8 cellular contexts compared by ENCODE assay signal in genomic region chr18:36187826-36188721, GRCh38. TPM values are rescaled to one million over a fixed set of nuclear protein-coding genes. Genes with fewer than 3 reads are reported as not detected.
A peak's percentile ranks its signal among the peaks of the same experiment; 100 is the strongest.
DNase-seq lines count a peak whose midpoint lies in the region; ATAC-seq and TF ChIP-seq lines count a peak whose summit lies in the region.

No MANE protein-coding gene starts in this region.

- H4K20me1 ChIP-seq in BLaER1 = no peaks in the 10 kb centered on the region

- TF ChIP-seq CTCF in HEK293 (tag by site-specific recombination; IDR thresholded peaks at IDR 0.05) (no peak), spleen (IDR thresholded peaks at IDR 0.05 in 8 of 11, conservative IDR thresholded peaks at IDR 0.05 in 3 of 11) (no peak)

- peaks cover 15% of the 10 kb centered on the region for H3K4me1 Mint-ChIP-seq in activated naive CD8-positive, alpha-beta T cell (ENCODE audit: low read depth)

- H3K27ac Mint-ChIP-seq in activated naive CD8-positive, alpha-beta T cell = no peak overlapping the region

- WGBS in spleen, 5 donors = 37 to 48% (median 40%) methylated on average over 39 to 43 of the region's 43 CpGs

- H3K4me2 ChIP-seq in BLaER1 = peak overlapping the region; percentile 94

- H3K4me1 ChIP-seq in BLaER1 (peaks cover 16% of the 10 kb centered on the region), HEK293 (ENCODE audit: control insufficient read depth, insufficient read depth, low read length) (no peaks in the 10 kb centered on the region), spleen (peaks cover 0 to 33% (median 20%) of the 10 kb centered on the region in 6 donors)

- no peaks in the 10 kb centered on the region for H3K9me3 ChIP-seq in BLaER1
- no peaks in the 10 kb centered on the region for H3K9me3 ChIP-seq in HEK293 (ENCODE audit: control insufficient read depth, insufficient read depth, low read depth, low read length)
- H3K9me3 ChIP-seq in spleen = no peaks in the 10 kb centered on the region

- intact Hi-C loops in spleen (cut with DNase I; ENCODE audit: low total_unique reads) = no loop called here

- H3K27me3 ChIP-seq in BLaER1 = peaks cover 43% of the 10 kb centered on the region
- H3K27me3 ChIP-seq in spleen (replicated peaks in 1 of 7) = peaks cover 0 to 43% (median 16%) of the 10 kb centered on the region in 7 donors

- H3K36me3 ChIP-seq in BLaER1 (no peaks in the 10 kb centered on the region), HEK293 (ENCODE audit: control insufficient read depth in 2 of 2, insufficient read depth in 1 of 2, low read length in 2 of 2) (no peaks in the 10 kb centered on the region), spleen (no peaks in the 10 kb centered on the region)

- H3K36me3 Mint-ChIP-seq in activated naive CD8-positive, alpha-beta T cell = no peaks in the 10 kb centered on the region

- POLR2A ChIA-PET in HEK293 (lab: Yijun Ruan, JAX) = no interaction called here

- no peak for TF ChIP-seq POLR2A in spleen (IDR thresholded peaks at IDR 0.05)

- CTCF ChIA-PET in HEK293 (lab: Yijun Ruan, JAX) = interaction anchor here (0.7 to 0.9 kb wide), 2 partner anchors 61 to 68 kb away, joined by 3 to 4 read pairs; no protein-coding TSS in a partner anchor

- H3K9me3 Mint-ChIP-seq in activated naive CD8-positive, alpha-beta T cell (ENCODE audit: low read depth) = no peaks in the 10 kb centered on the region

- H3K27ac ChIP-seq in BLaER1 = no peak overlapping the region
- H3K27ac ChIP-seq in HEK293 (ENCODE audit: extremely low read depth, low read depth, low read length) = peak overlapping the region; percentile 12; the same call in 1 of the 2 replicates
- H3K27ac ChIP-seq in spleen = peak overlapping the region in 1 of 8 donors; percentile 37

- peak overlapping the region; percentile 85 for H3K4me3 Mint-ChIP-seq in activated naive CD8-positive, alpha-beta T cell

- DNase-seq in spleen (peak; percentile 77), cerebellar nuclear complex (lab: John Stamatoyannopoulos, UW) (no peak)
- DNase-seq in activated CD4-positive, CD25-positive, alpha-beta regulatory T cell treated with anti-CD3 and anti-CD28 coated beads, Interleukin-2, amount 50 U/mL, for 72 hours = no peak

- no peak for ATAC-seq in GM19395 (IDR thresholded peaks at IDR 0.05; ENCODE audit: unreplicated experiment)

- H3K27me3 Mint-ChIP-seq in activated naive CD8-positive, alpha-beta T cell = peaks cover 23% of the 10 kb centered on the region

- H3K4me3 ChIP-seq in BLaER1 (peak overlapping the region; percentile 71), HEK293 (ENCODE audit: low read depth, low read length) (peak overlapping the region; percentile 52), iPS-11a (ENCODE audit: low read depth, low read length) (peak overlapping the region; percentile 47), spleen (peak overlapping the region; percentile 54 to 74 (median 70))

- H3K9ac ChIP-seq in BLaER1 = peak overlapping the region; percentile 25

TF ChIP-seq in HEK293, 187 proteins besides CTCF, POLR2A, EP300 and RAD21:
- TF ChIP-seq ZNF174 (tag by site-specific recombination; IDR thresholded peaks at IDR 0.05) (no peak), ZEB2 (tag by site-specific recombination; IDR thresholded peaks at IDR 0.05) (no peak), YY1 (tag by site-specific recombination; IDR thresholded peaks at IDR 0.05) (no peak), SP2 (tag by site-specific recombination; IDR thresholded peaks at IDR 0.05) (peak; percentile 47), PRDM1 (tag by site-specific recombination; IDR thresholded peaks at IDR 0.05) (no peak), ZNF501 (tag by site-specific recombination; IDR thresholded peaks at IDR 0.05) (0 out of 2 replicates have a peak, but pooled peaks have one; percentile 13), ZNF157 (tag by site-specific recombination; IDR thresholded peaks at IDR 0.05) (no peak), ZNF488 (tag by site-specific recombination; IDR thresholded peaks at IDR 0.05) (no peak), ZNF335 (tag by site-specific recombination; conservative IDR thresholded peaks at IDR 0.05) (peak; percentile 70), ZNF777 (tag by site-specific recombination; IDR thresholded peaks at IDR 0.05; ENCODE audit: borderline replicate concordance) (peak; percentile 75; the same call in 1 of the 2 replicates), ZNF600 (tag by site-specific recombination; IDR thresholded peaks at IDR 0.05) (peak; percentile 48; the same call in 1 of the 2 replicates), ZBTB26 (tag by site-specific recombination; optimal IDR thresholded peaks at IDR 0.05) (peak; percentile 25), ZNF623 (tag by site-specific recombination; IDR thresholded peaks at IDR 0.05) (no peak)
- TF ChIP-seq, protein P1, sequence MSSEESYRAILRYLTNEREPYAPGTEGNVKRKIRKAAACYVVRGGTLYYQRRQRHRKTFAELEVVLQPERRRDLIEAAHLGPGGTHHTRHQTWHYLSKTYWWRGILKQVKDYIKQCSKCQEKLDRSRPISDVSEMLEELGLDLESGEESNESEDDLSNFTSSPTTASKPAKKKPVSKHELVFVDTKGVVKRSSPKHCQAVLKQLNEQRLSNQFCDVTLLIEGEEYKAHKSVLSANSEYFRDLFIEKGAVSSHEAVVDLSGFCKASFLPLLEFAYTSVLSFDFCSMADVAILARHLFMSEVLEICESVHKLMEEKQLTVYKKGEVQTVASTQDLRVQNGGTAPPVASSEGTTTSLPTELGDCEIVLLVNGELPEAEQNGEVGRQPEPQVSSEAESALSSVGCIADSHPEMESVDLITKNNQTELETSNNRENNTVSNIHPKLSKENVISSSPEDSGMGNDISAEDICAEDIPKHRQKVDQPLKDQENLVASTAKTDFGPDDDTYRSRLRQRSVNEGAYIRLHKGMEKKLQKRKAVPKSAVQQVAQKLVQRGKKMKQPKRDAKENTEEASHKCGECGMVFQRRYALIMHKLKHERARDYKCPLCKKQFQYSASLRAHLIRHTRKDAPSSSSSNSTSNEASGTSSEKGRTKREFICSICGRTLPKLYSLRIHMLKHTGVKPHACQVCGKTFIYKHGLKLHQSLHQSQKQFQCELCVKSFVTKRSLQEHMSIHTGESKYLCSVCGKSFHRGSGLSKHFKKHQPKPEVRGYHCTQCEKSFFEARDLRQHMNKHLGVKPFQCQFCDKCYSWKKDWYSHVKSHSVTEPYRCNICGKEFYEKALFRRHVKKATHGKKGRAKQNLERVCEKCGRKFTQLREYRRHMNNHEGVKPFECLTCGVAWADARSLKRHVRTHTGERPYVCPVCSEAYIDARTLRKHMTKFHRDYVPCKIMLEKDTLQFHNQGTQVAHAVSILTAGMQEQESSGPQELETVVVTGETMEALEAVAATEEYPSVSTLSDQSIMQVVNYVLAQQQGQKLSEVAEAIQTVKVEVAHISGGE (tag by site-specific recombination; conservative IDR thresholded peaks at IDR 0.05; ENCODE audit: low read depth) = 0 out of 2 replicates have a peak, but pooled peaks have one; percentile 15

RNA-seq across cellular contexts. Expression of gene MOCOS, which starts 0.8 kb away (rescaled TPM):
- total RNA-seq in spleen = 1 to 10 TPM in 4 of 7 donors, under 1 TPM in 3; 0.30 to 2.7 (median 1.0) TPM
- under 1 TPM; 0.13 to 0.37 (median 0.18) TPM for polyA plus RNA-seq in spleen

RNA-seq across cellular contexts. Expression of gene ELP2, which starts 58.4 kb away (rescaled TPM):
- 10 to 100 TPM; 45.7 to 99.7 (median 79.0) TPM for total RNA-seq in spleen
- 10 to 100 TPM; 50.6 to 72.4 (median 57.0) TPM for polyA plus RNA-seq in spleen

RNA-seq across cellular contexts. Expression of gene SLC39A6, which starts 58.9 kb away (rescaled TPM):
- 10 to 100 TPM; 17.7 to 29.7 (median 24.0) TPM for total RNA-seq in spleen
- 1 to 10 TPM; 3.9 to 6.9 (median 6.6) TPM for polyA plus RNA-seq in spleen
